In genomic region chr1:8523641-8524206, GRCh38 we compare ENCODE assay signal across 9 cellular contexts.
A peak's percentile ranks its signal among the peaks of the same experiment; 100 is the strongest.
DNase-seq lines count a peak whose midpoint lies in the region; ATAC-seq and TF ChIP-seq lines count a peak whose summit lies in the region.
"Had no signal": no experiment of that assay in that cellular context is flagged by ENCODE, and none has a peak within 500 bp of the region (broad histone marks: within the 10 kb centered on the region; RNA-seq: fewer than 3 reads in every experiment).

No MANE protein-coding gene starts in this region.

- intact Hi-C loops in left ventricle myocardium inferior (cut with micrococcal nuclease) (no loop called here), Right ventricle myocardium superior (cut with DNase I) (loop anchor here (10.0 kb wide), 1 partner anchor 149 kb away; no protein-coding TSS in a partner anchor)
- intact Hi-C loops in activated T-helper 1 cell treated with anti-CD3 and anti-CD28 coated beads, Interleukin-12 subunit alpha, Interleukin-12 subunit beta, Interleukin-2, Interleukin-4 antibody, amounts not matched to agents 30 ng/mL and 10 ng/mL and 1 ng/mL, durations not matched to agents 14 hours and 24 hours and 36 hours (cut with micrococcal nuclease), result loop anchor here (10.0 kb wide), 1 partner anchor 429 kb away; no protein-coding TSS in a partner anchor

- no peaks in the 10 kb centered on the region for H3K9me3 ChIP-seq in left ventricle myocardium inferior (replicated peaks)
- no peaks in the 10 kb centered on the region for H3K9me3 ChIP-seq in upper lobe of left lung

- H3K4me1 ChIP-seq in left ventricle myocardium inferior (peaks cover 77% of the 10 kb centered on the region), upper lobe of left lung (peaks cover 18 to 53% (median 45%) of the 10 kb centered on the region in 4 donors)

- 52 to 58% methylated on average over 5 of the region's 5 CpGs for WGBS in upper lobe of left lung, 2 donors

- peaks cover 33% of the 10 kb centered on the region for H3K4me1 Mint-ChIP-seq in activated T-helper 1 cell treated with anti-CD3 and anti-CD28 coated beads, Interleukin-12 subunit alpha, Interleukin-12 subunit beta, Interleukin-2, Interleukin-4 antibody, amounts not matched to agents 30 ng/mL and 10 ng/mL and 1 ng/mL, durations not matched to agents 14 hours and 24 hours and 36 hours (ENCODE audit: low read depth)

- H3K27ac ChIP-seq in left ventricle myocardium inferior (replicated peaks), result peak overlapping the region; percentile 93
- H3K27ac ChIP-seq in upper lobe of left lung, result peak overlapping the region in 3 of 4 donors; percentile 0 to 88 (median 83)
- H3K27ac ChIP-seq: C4-2B had no signal

- H3K27me3 ChIP-seq in left ventricle myocardium inferior (ENCODE audit: low read depth) (no peaks in the 10 kb centered on the region), upper lobe of left lung (no peaks in the 10 kb centered on the region)

- H3K27ac Mint-ChIP-seq in activated T-helper 1 cell treated with anti-CD3 and anti-CD28 coated beads, Interleukin-12 subunit alpha, Interleukin-12 subunit beta, Interleukin-2, Interleukin-4 antibody, amounts not matched to agents 30 ng/mL and 10 ng/mL and 1 ng/mL, durations not matched to agents 14 hours and 24 hours and 36 hours, result no peak overlapping the region

- DNase-seq in left ventricle myocardium inferior (no peak), Right ventricle myocardium superior (no peak), medulla oblongata (ENCODE audit: extremely low spot score) (peak; percentile 53), upper lobe of left lung (no peak), C1 segment of cervical spinal cord (lab: John Stamatoyannopoulos, UW) (no peak), NCI-H2081 treated with DMSO at 0.1 percent for 48 hours (lab: John Stamatoyannopoulos, UW) (no peak), GM13977 (ENCODE audit: low spot score) (no peak)
- DNase-seq in activated T-helper 1 cell treated with anti-CD3 and anti-CD28 coated beads, Interleukin-12 subunit alpha, Interleukin-12 subunit beta, Interleukin-2, Interleukin-4 antibody, amounts not matched to agents 30 ng/mL and 10 ng/mL and 1 ng/mL, durations not matched to agents 14 hours and 24 hours and 36 hours (ENCODE audit: low spot score), result no peak

- no peaks in the 10 kb centered on the region for H3K9me3 Mint-ChIP-seq in activated T-helper 1 cell treated with anti-CD3 and anti-CD28 coated beads, Interleukin-12 subunit alpha, Interleukin-12 subunit beta, Interleukin-2, Interleukin-4 antibody, amounts not matched to agents 30 ng/mL and 10 ng/mL and 1 ng/mL, durations not matched to agents 14 hours and 24 hours and 36 hours

- peaks cover 9% of the 10 kb centered on the region for H3K36me3 ChIP-seq in left ventricle myocardium inferior
- H3K36me3 ChIP-seq in upper lobe of left lung, result no peaks in the 10 kb centered on the region

- in situ Hi-C loops in GM13977 (cut with MboI; ENCODE audit: low pct_unique_long_range_greater_than_20kb, low sequenced_read_pairs, unreplicated experiment), result no loop called here

- no peaks in the 10 kb centered on the region for H3K27me3 Mint-ChIP-seq in activated T-helper 1 cell treated with anti-CD3 and anti-CD28 coated beads, Interleukin-12 subunit alpha, Interleukin-12 subunit beta, Interleukin-2, Interleukin-4 antibody, amounts not matched to agents 30 ng/mL and 10 ng/mL and 1 ng/mL, durations not matched to agents 14 hours and 24 hours and 36 hours (ENCODE audit: insufficient read depth)

- TF ChIP-seq EP300 in upper lobe of left lung (IDR thresholded peaks at IDR 0.05), result no peak

- TF ChIP-seq CTCF in left ventricle myocardium inferior (IDR thresholded peaks at IDR 0.05; ENCODE audit: borderline replicate concordance), result no peak
- no peak for TF ChIP-seq CTCF in upper lobe of left lung (IDR thresholded peaks at IDR 0.05)
- TF ChIP-seq CTCF in GM13977 (IDR thresholded peaks at IDR 0.05; ENCODE audit: extremely low read depth, insufficient read depth, missing control alignments), result no peak

- ATAC-seq in Right ventricle myocardium superior (ENCODE audit: poor library complexity), result no peak
- no peak for ATAC-seq in upper lobe of left lung (ENCODE audit: low FRiP score in 2 of 2)

- H3K4me3 Mint-ChIP-seq in activated T-helper 1 cell treated with anti-CD3 and anti-CD28 coated beads, Interleukin-12 subunit alpha, Interleukin-12 subunit beta, Interleukin-2, Interleukin-4 antibody, amounts not matched to agents 30 ng/mL and 10 ng/mL and 1 ng/mL, durations not matched to agents 14 hours and 24 hours and 36 hours, result peak overlapping the region; percentile 57

- H3K4me3 ChIP-seq in left ventricle myocardium inferior, result no peak overlapping the region
- no peak overlapping the region for H3K4me3 ChIP-seq in upper lobe of left lung

- peaks cover 35% of the 10 kb centered on the region for H3K36me3 Mint-ChIP-seq in activated T-helper 1 cell treated with anti-CD3 and anti-CD28 coated beads, Interleukin-12 subunit alpha, Interleukin-12 subunit beta, Interleukin-2, Interleukin-4 antibody, amounts not matched to agents 30 ng/mL and 10 ng/mL and 1 ng/mL, durations not matched to agents 14 hours and 24 hours and 36 hours (ENCODE audit: low read depth)

- no peak for TF ChIP-seq POLR2A in upper lobe of left lung (IDR thresholded peaks at IDR 0.05)
